8 cellular contexts compared by ENCODE assay signal in genomic region chr1:27660300-27660837, GRCh38. TPM values are rescaled to one million over a fixed set of nuclear protein-coding genes. Genes with fewer than 3 reads are reported as not detected.
DNase-seq lines count a peak whose midpoint lies in the region; ATAC-seq and TF ChIP-seq lines count a peak whose summit lies in the region.

No MANE protein-coding gene starts in this region.

- H3K4me1 ChIP-seq in Caco-2 (peaks cover 10% of the 10 kb centered on the region), osteoblast (ENCODE audit: insufficient read depth, low read length) (peaks cover 22% of the 10 kb centered on the region)

- H3K4me3 ChIP-seq in Caco-2 (ENCODE audit: low read depth, low read length) (peak overlapping the region; percentile 44), NB4 (ENCODE audit: low read depth, low read length) (peak overlapping the region; percentile 46), osteoblast (ENCODE audit: insufficient read depth, low read length) (peak overlapping the region; percentile 66)

- DNase-seq in Caco-2 (no peak), NB4 (ENCODE audit: low read depth) (no peak), osteoblast (ENCODE audit: insufficient read length, low spot score, missing footprints) (peak; percentile 81), NCI-H2171 treated with DMSO at 0.1 percent for 48 hours (lab: John Stamatoyannopoulos, UW) (no peak), germinal center (ENCODE audit: low spot score) (no peak)
- DNase-seq in effector memory CD8-positive, alpha-beta T cell = no peak

- CTCF ChIA-PET in Caco-2 (lab: Charles Lee) = interaction anchor here (0.9 to 1.1 kb wide), 2 partner anchors 53 to 103 kb away, joined by 3 read pairs; no protein-coding TSS in a partner anchor

- POLR2A ChIA-PET in Caco-2 (lab: Charles Lee) = interaction anchor here (0.6 kb wide), 1 partner anchor 896 kb away, joined by 7 read pairs; no protein-coding TSS in a partner anchor

- no peaks in the 10 kb centered on the region for H3K27me3 ChIP-seq in Caco-2 (replicated peaks; ENCODE audit: control insufficient read depth, insufficient read depth, low read length)
- no peaks in the 10 kb centered on the region for H3K27me3 ChIP-seq in osteoblast (ENCODE audit: insufficient read depth, low read length)

- peak overlapping the region; percentile 21 for H3K27ac Mint-ChIP-seq in Caco-2 (ENCODE audit: unreplicated experiment)
- H3K27ac Mint-ChIP-seq in effector memory CD8-positive, alpha-beta T cell = peak overlapping the region; percentile 98

- peak overlapping the region; percentile 85 for H3K4me2 ChIP-seq in osteoblast (ENCODE audit: insufficient read depth, low read length)

- TF ChIP-seq CTCF in Caco-2 (IDR thresholded peaks at IDR 0.05; ENCODE audit: insufficient read depth in 1 of 2, low read depth in 1 of 2, low read length in 1 of 2, severe bottlenecking in 1 of 2, unreplicated experiment in 1 of 2) (no peak), NB4 (IDR thresholded peaks at IDR 0.05; ENCODE audit: low read depth, low read length) (no peak), osteoblast (IDR thresholded peaks at IDR 0.05; ENCODE audit: extremely low read depth, low read depth, low read length) (no peak)

- H4K20me1 ChIP-seq in osteoblast (ENCODE audit: insufficient read depth, low read length) = no peaks in the 10 kb centered on the region

- no peaks in the 10 kb centered on the region for H3K9me3 Mint-ChIP-seq in Caco-2 (ENCODE audit: unreplicated experiment)
- no peaks in the 10 kb centered on the region for H3K9me3 Mint-ChIP-seq in effector memory CD8-positive, alpha-beta T cell

- H3K27ac ChIP-seq in osteoblast (ENCODE audit: low read depth, low read length) = peak overlapping the region; percentile 57

- H2AFZ ChIP-seq in osteoblast (ENCODE audit: low read length) = peak overlapping the region; percentile 97

- H3K4me1 Mint-ChIP-seq in Caco-2 (ENCODE audit: low read depth, unreplicated experiment) = peaks cover 15% of the 10 kb centered on the region
- H3K4me1 Mint-ChIP-seq in effector memory CD8-positive, alpha-beta T cell (ENCODE audit: low read depth in 2 of 2) = peaks cover 42 to 45% of the 10 kb centered on the region in 2 donors

- intact Hi-C loops in Caco-2 (cut with micrococcal nuclease; ENCODE audit: unreplicated experiment) = loop anchor here (5.0 kb wide), 1 partner anchor 268 kb away; the partner anchor contains the start of gene GPR3

- peak overlapping the region; percentile 72 for H3K4me3 Mint-ChIP-seq in Caco-2 (ENCODE audit: unreplicated experiment)
- peak overlapping the region; percentile 85 to 91 for H3K4me3 Mint-ChIP-seq in effector memory CD8-positive, alpha-beta T cell

- H3K36me3 ChIP-seq in Caco-2 (ENCODE audit: control insufficient read depth, insufficient read depth, low read length) = no peaks in the 10 kb centered on the region
- H3K36me3 ChIP-seq in osteoblast (ENCODE audit: insufficient read depth, low read length) = no peaks in the 10 kb centered on the region

- no peaks in the 10 kb centered on the region for H3K79me2 ChIP-seq in osteoblast (ENCODE audit: insufficient read depth, low read length)

- H3K36me3 Mint-ChIP-seq in Caco-2 (ENCODE audit: insufficient read depth, unreplicated experiment) = peaks cover 11% of the 10 kb centered on the region
- peaks cover 19% of the 10 kb centered on the region for H3K36me3 Mint-ChIP-seq in effector memory CD8-positive, alpha-beta T cell (ENCODE audit: insufficient read depth)

- BruUV-seq in Caco-2 (replicated peaks; lab: Mats Ljungman, UMichigan) = no TSS peak

- no peak for ATAC-seq in effector memory CD8-positive, alpha-beta T cell (replicated peaks)
- no peak for ATAC-seq in HG03460 (IDR thresholded peaks at IDR 0.05; ENCODE audit: unreplicated experiment)
- ATAC-seq in GM19328 (IDR thresholded peaks at IDR 0.05; ENCODE audit: unreplicated experiment) = no peak

- no peaks in the 10 kb centered on the region for H3K27me3 Mint-ChIP-seq in Caco-2 (ENCODE audit: insufficient read depth, unreplicated experiment)
- no peaks in the 10 kb centered on the region for H3K27me3 Mint-ChIP-seq in effector memory CD8-positive, alpha-beta T cell

- no peaks in the 10 kb centered on the region for H3K9me3 ChIP-seq in Caco-2
- no peaks in the 10 kb centered on the region for H3K9me3 ChIP-seq in osteoblast (ENCODE audit: low read depth, low read length)

- no peak for TF ChIP-seq POLR2A in NB4 (IDR thresholded peaks at IDR 0.05; ENCODE audit: extremely low read depth, insufficient read length)

RNA-seq across cellular contexts. Expression of gene IFI6, which starts 11.6 kb away (rescaled TPM):
- total RNA-seq in Caco-2 (2022) (39.0 and 44.5 TPM in 2 replicates), osteoblast (101 and 497 TPM in 2 replicates)

RNA-seq across cellular contexts. Expression of gene FGR, which starts 25.4 kb away (rescaled TPM):
- not detected in 2 replicates for total RNA-seq in Caco-2 (2022)
- total RNA-seq in osteoblast = 0.29 and 0.36 TPM in 2 replicates

RNA-seq across cellular contexts. Expression of gene AHDC1, which starts 56.4 kb away (rescaled TPM):
- total RNA-seq in Caco-2 (2022) (17.0 and 17.3 TPM in 2 replicates), osteoblast (11.2 and 13.3 TPM in 2 replicates)
